Comparison of ENCODE assay signal across 27 cellular contexts in genomic region chr3:45571969-45572368, GRCh38. TPM values are rescaled to one million over a fixed set of nuclear protein-coding genes. Genes with fewer than 3 reads are reported as not detected.
A peak's percentile ranks its signal among the peaks of the same experiment; 100 is the strongest.
DNase-seq lines count a peak whose midpoint lies in the region; ATAC-seq, FAIRE-seq and TF ChIP-seq lines count a peak whose summit lies in the region.
"Had no signal": no experiment of that assay in that cellular context is flagged by ENCODE, and none has a peak within 500 bp of the region (broad histone marks: within the 10 kb centered on the region; RNA-seq: fewer than 3 reads in every experiment).

No MANE protein-coding gene starts in this region.

- H3K27me3 ChIP-seq in mammary epithelial cell (ENCODE audit: insufficient read depth, low read length) (no peaks in the 10 kb centered on the region), breast epithelium (no peaks in the 10 kb centered on the region), RWPE2 (ENCODE audit: insufficient read depth, poor library complexity, severe bottlenecking) (no peaks in the 10 kb centered on the region), H1 (replicated peaks in 1 of 4; ENCODE audit: control insufficient read depth in 3 of 4, extremely low read depth in 1 of 4, insufficient read depth in 3 of 4, low read length in 3 of 4) (no peaks in the 10 kb centered on the region), trophoblast cell (ENCODE audit: insufficient read depth, low read length) (no peaks in the 10 kb centered on the region), tibial nerve (no peaks in the 10 kb centered on the region), esophagus squamous epithelium (no peaks in the 10 kb centered on the region)
- H3K27me3 ChIP-seq: gastrocnemius medialis, upper lobe of left lung had no signal

- no peak overlapping the region for H3K56ac ChIP-seq in H1 (replicated peaks; ENCODE audit: insufficient read length, low read depth, low read length)

- no peaks in the 10 kb centered on the region for H3K23me2 ChIP-seq in H1 (ENCODE audit: low read depth, low read length)

- no peak for TF ChIP-seq EP300 in H1 (IDR thresholded peaks at IDR 0.05; ENCODE audit: borderline replicate concordance in 1 of 2, low read depth in 2 of 2, low read length in 2 of 2)
- no peak for TF ChIP-seq EP300 in tibial nerve (IDR thresholded peaks at IDR 0.05)

- H3K79me1 ChIP-seq in H1 (ENCODE audit: low read depth, low read length) (no peaks in the 10 kb centered on the region), trophoblast cell (ENCODE audit: low read length) (peaks cover 2% of the 10 kb centered on the region)

- peak overlapping the region; percentile 68; the same call in 1 of the 2 replicates for H2BK20ac ChIP-seq in H1 (ENCODE audit: low read length)

- POLR2A ChIA-PET in H1 (lab: Charles Lee; ENCODE audit: partially characterized antibody): interaction anchor here (1.0 to 2.2 kb wide), 2 partner anchors 14 to 26 kb away, joined by 3 to 6 read pairs; no protein-coding TSS in a partner anchor

- peak overlapping the region; percentile 81; the same call in 1 of the 2 replicates for H3K18ac ChIP-seq in H1 (ENCODE audit: extremely low read depth, low read length)
- no peak overlapping the region for H3K18ac ChIP-seq in trophoblast cell (ENCODE audit: low read length)

- peak overlapping the region; percentile 96; the same call in 1 of the 2 replicates for H2BK5ac ChIP-seq in H1 (ENCODE audit: low read depth, low read length)
- no peak overlapping the region for H2BK5ac ChIP-seq in trophoblast cell (ENCODE audit: low read depth, low read length, poor library complexity)

- H4K8ac ChIP-seq in H1 (ENCODE audit: extremely low read depth, insufficient read depth, low read length) (no peak overlapping the region), trophoblast cell (ENCODE audit: low read depth, low read length) (no peak overlapping the region)

- BruUV-seq in mammary epithelial cell (replicated peaks; lab: Mats Ljungman, UMichigan): no TSS peak

- DNase-seq in mammary epithelial cell (peak; percentile 58), breast epithelium (ENCODE audit: low spot score in 2 of 2) (no peak), RWPE2 (ENCODE audit: low spot score) (no peak), H1 (ENCODE audit: low read depth in 1 of 2, low spot score in 2 of 2) (no peak), trophoblast cell (peak; percentile 83 to 99), tibial nerve (ENCODE audit: low spot score in 2 of 2) (no peak), NCI-H524 treated with DMSO at 0.1 percent for 48 hours (lab: John Stamatoyannopoulos, UW) (no peak), esophagus squamous epithelium (lab: John Stamatoyannopoulos, UW) (no peak)
- DNase-seq: activated CD4-positive, alpha-beta memory T cell treated with anti-CD3 and anti-CD28 coated beads for 36 hours; activated CD8-positive, alpha-beta memory T cell treated with anti-CD3 and anti-CD28 coated beads, Interleukin-2, amount 50 U/mL, for 48 hours; AML-193; CD4-positive, alpha-beta memory T cell; central memory CD4-positive, alpha-beta T cell; dermis blood vessel endothelial cell; KG1; midbrain; naive thymus-derived CD8-positive, alpha-beta T cell; NCI-H2029 treated with DMSO at 0.1 percent for 48 hours; NCI-H774; occipital lobe; T1000; upper lobe of left lung had no signal

- CTCF ChIA-PET in mammary epithelial cell (lab: Charles Lee; ENCODE audit: low non-redundant PET): no interaction called here
- CTCF ChIA-PET in H1 (lab: Charles Lee; ENCODE audit: partially characterized antibody): interaction anchor here (1.0 to 2.4 kb wide), 9 partner anchors 12 to 94 kb away, joined by 3 to 8 read pairs (median 4); no protein-coding TSS in a partner anchor

- H4K5ac ChIP-seq in H1 (ENCODE audit: insufficient read length, low read depth, low read length): no peak overlapping the region

- H3K23ac ChIP-seq in H1 (ENCODE audit: insufficient read length) (no peak overlapping the region), trophoblast cell (ENCODE audit: low read length) (no peak overlapping the region)

- no peak overlapping the region for H4K12ac ChIP-seq in trophoblast cell (ENCODE audit: low read depth, low read length)

- H3K4me3 ChIP-seq in mammary epithelial cell (replicated peaks in 1 of 3; ENCODE audit: insufficient read depth in 1 of 3, low read depth in 2 of 3, low read length in 3 of 3) (no peak overlapping the region), breast epithelium (no peak overlapping the region), RWPE2 (ENCODE audit: severe bottlenecking) (no peak overlapping the region), H1 (ENCODE audit: extremely low read depth in 1 of 4, insufficient read depth in 2 of 4, low read depth in 3 of 4, low read length in 4 of 4) (no peak overlapping the region), trophoblast cell (ENCODE audit: low read depth, low read length) (no peak overlapping the region), tibial nerve (no peak overlapping the region), esophagus squamous epithelium (no peak overlapping the region)
- H3K4me3 ChIP-seq: A549, upper lobe of left lung had no signal

- H3K27ac ChIP-seq in mammary epithelial cell (ENCODE audit: insufficient read depth, low read depth, low read length): no peak overlapping the region
- no peak overlapping the region for H3K27ac ChIP-seq in breast epithelium
- peak overlapping the region; percentile 13 for H3K27ac ChIP-seq in RWPE2 (ENCODE audit: poor library complexity, severe bottlenecking)
- H3K27ac ChIP-seq in H1 (ENCODE audit: low read depth, low read length): no peak overlapping the region
- no peak overlapping the region for H3K27ac ChIP-seq in trophoblast cell (ENCODE audit: low read depth, low read length)
- no peak overlapping the region for H3K27ac ChIP-seq in tibial nerve
- no peak overlapping the region for H3K27ac ChIP-seq in esophagus squamous epithelium
- H3K27ac ChIP-seq: A549, gastrocnemius medialis, upper lobe of left lung had no signal

- H3K36me3 ChIP-seq in mammary epithelial cell (ENCODE audit: insufficient read depth, low read length) (no peaks in the 10 kb centered on the region), breast epithelium (no peaks in the 10 kb centered on the region), RWPE2 (ENCODE audit: low read depth) (no peaks in the 10 kb centered on the region), H1 (ENCODE audit: control insufficient read depth in 2 of 4, insufficient read depth in 4 of 4, low read length in 3 of 4) (no peaks in the 10 kb centered on the region; a peak in 1 of 8 replicates), trophoblast cell (ENCODE audit: control insufficient read depth in 1 of 2, insufficient read depth in 2 of 2, low read length in 2 of 2) (no peaks in the 10 kb centered on the region), tibial nerve (no peaks in the 10 kb centered on the region), esophagus squamous epithelium (no peaks in the 10 kb centered on the region)
- H3K36me3 ChIP-seq: gastrocnemius medialis, upper lobe of left lung had no signal

- H2BK120ac ChIP-seq in H1 (replicated peaks; ENCODE audit: low read depth, low read length) (peak overlapping the region; percentile 50), trophoblast cell (ENCODE audit: insufficient read depth, low read length, poor library complexity) (no peak overlapping the region)

- TF ChIP-seq CTCF in mammary epithelial cell (conservative IDR thresholded peaks at IDR 0.05 in 1 of 2, IDR thresholded peaks at IDR 0.05 in 1 of 2; ENCODE audit: extremely low read depth in 1 of 2, insufficient read depth in 1 of 2, low read depth in 1 of 2, low read length in 2 of 2): no peak
- no peak for TF ChIP-seq CTCF in breast epithelium (IDR thresholded peaks at IDR 0.05)
- peak; percentile 8 for TF ChIP-seq CTCF in RWPE2 (IDR thresholded peaks at IDR 0.05; ENCODE audit: poor library complexity, severe bottlenecking)
- TF ChIP-seq CTCF in H1 (IDR thresholded peaks at IDR 0.05; ENCODE audit: control extremely low read depth in 1 of 3, insufficient read depth in 1 of 3, low read depth in 1 of 3, low read length in 3 of 3): no peak
- TF ChIP-seq CTCF in tibial nerve (IDR thresholded peaks at IDR 0.05): no peak
- TF ChIP-seq CTCF in esophagus squamous epithelium (IDR thresholded peaks at IDR 0.05): no peak

- no peak for FAIRE-seq in H1 (lab: Jason Lieb, UNC)
- FAIRE-seq: A549, H54 had no signal

- TF ChIP-seq POLR2A in breast epithelium (IDR thresholded peaks at IDR 0.05) (no peak), H1 (IDR thresholded peaks at IDR 0.05; ENCODE audit: control extremely low read depth in 1 of 2, low read depth in 2 of 2, low read length in 2 of 2) (no peak), tibial nerve (IDR thresholded peaks at IDR 0.05) (no peak), esophagus squamous epithelium (IDR thresholded peaks at IDR 0.05) (no peak)

- 43% methylated on average over 6 of the region's 6 CpGs for WGBS in mammary epithelial cell (ENCODE audit: low coverage, missing lambda C conversion rate)
- 87% methylated on average over 6 of the region's 6 CpGs; no CpG with 5 or more reads in 1 of the 2 experiments for WGBS in H1 (ENCODE audit: extremely low coverage in 1 of 2, insufficient coverage in 1 of 2, insufficient read length in 1 of 2, insufficient replicate concordance in 2 of 2, low coverage in 1 of 2, low lambda C conversion rate in 2 of 2, missing lambda C conversion rate in 1 of 2), 2 experiments
- no CpG with 5 or more reads among the region's 6 CpGs for WGBS in trophoblast cell (ENCODE audit: extremely low coverage, insufficient coverage, insufficient read length)
- 84 to 86% methylated on average over 6 of the region's 6 CpGs for WGBS in tibial nerve, 2 donors
- 92 to 96% methylated on average over 3 to 6 of the region's 6 CpGs for WGBS in esophagus squamous epithelium, 2 donors

- H3K4ac ChIP-seq in H1 (replicated peaks; ENCODE audit: insufficient read length, low read depth, low read length): no peak overlapping the region
- H3K4ac ChIP-seq in trophoblast cell (ENCODE audit: low read depth, low read length): no peak overlapping the region

- dilution Hi-C loops in mammary epithelial cell (cut with HindIII; ENCODE audit: low sequenced_read_pairs): no loop called here

- H2AFZ ChIP-seq in mammary epithelial cell (ENCODE audit: low read depth, low read length) (no peak overlapping the region), H1 (ENCODE audit: low read length) (no peak overlapping the region), trophoblast cell (ENCODE audit: insufficient read depth, low read length, poor library complexity) (no peak overlapping the region)

- H3K9ac ChIP-seq in mammary epithelial cell (ENCODE audit: insufficient read depth, low read length): no peak overlapping the region
- no peak overlapping the region for H3K9ac ChIP-seq in H1 (replicated peaks in 1 of 4; ENCODE audit: extremely low read depth in 1 of 4, low read depth in 3 of 4, low read length in 3 of 4)
- no peak overlapping the region for H3K9ac ChIP-seq in trophoblast cell (ENCODE audit: low read length)

- H2AK5ac ChIP-seq in H1 (ENCODE audit: low read depth, low read length) (peak overlapping the region; percentile 82; the same call in 1 of the 2 replicates), trophoblast cell (ENCODE audit: low read length) (no peak overlapping the region)

- H3K79me2 ChIP-seq in mammary epithelial cell (ENCODE audit: insufficient read depth, low read length) (no peaks in the 10 kb centered on the region), H1 (ENCODE audit: control insufficient read depth in 1 of 2, insufficient read depth in 2 of 2, low read length in 2 of 2) (no peaks in the 10 kb centered on the region), trophoblast cell (ENCODE audit: control insufficient read depth, insufficient read depth, low read length, poor library complexity) (no peaks in the 10 kb centered on the region)

- intact Hi-C loops in mammary epithelial cell (cut with micrococcal nuclease) (no loop called here), breast epithelium (cut with DNase I; ENCODE audit: low total_unique reads) (no loop called here), esophagus squamous epithelium (cut with DNase I) (no loop called here)

- in situ Hi-C loops in mammary epithelial cell (cut with MboI; ENCODE audit: low sequenced_read_pairs in 2 of 2): no loop called here

- H3K14ac ChIP-seq in H1 (ENCODE audit: insufficient read length) (no peak overlapping the region), trophoblast cell (ENCODE audit: low read length) (no peak overlapping the region)

- H3K4me1 ChIP-seq in mammary epithelial cell (ENCODE audit: insufficient read depth, low read length) (peaks cover 21% of the 10 kb centered on the region), breast epithelium (no peaks in the 10 kb centered on the region), RWPE2 (ENCODE audit: insufficient read depth, poor library complexity, severe bottlenecking) (peaks cover 14% of the 10 kb centered on the region), H1 (replicated peaks in 1 of 4; ENCODE audit: control insufficient read depth in 3 of 4, insufficient read depth in 4 of 4, low read length in 3 of 4) (peaks cover 5 to 35% (median 21%) of the 10 kb centered on the region in 4 experiments; a peak in 6 of 7 replicates), trophoblast cell (ENCODE audit: control insufficient read depth in 1 of 2, insufficient read depth in 2 of 2, low read length in 2 of 2) (peaks cover 18 to 23% of the 10 kb centered on the region in 2 experiments), tibial nerve (peaks cover 0 to 42% (median 15%) of the 10 kb centered on the region in 4 donors), esophagus squamous epithelium (peaks cover 0 to 6% (median 0%) of the 10 kb centered on the region in 3 donors)
- H3K4me1 ChIP-seq: A549 had no signal

- H4K91ac ChIP-seq in H1 (replicated peaks; ENCODE audit: insufficient read length, low read length) (peak overlapping the region; percentile 45), trophoblast cell (ENCODE audit: low read depth, low read length) (no peak overlapping the region)

- peak; percentile 73 for ATAC-seq in RWPE2 (ENCODE audit: low read depth)
- ATAC-seq: A549; activated naive CD4-positive, alpha-beta T cell treated with anti-CD3 and anti-CD28 coated beads, Interleukin-2, amount 50 U/mL, for 72 hours; activated T-helper 17 cell treated with anti-CD3 and anti-CD28 coated beads, Interleukin-2, amount 50 U/mL, for 72 hours; naive thymus-derived CD8-positive, alpha-beta T cell had no signal

- H3K9me3 ChIP-seq in mammary epithelial cell (replicated peaks; ENCODE audit: insufficient read depth, low read length): no peaks in the 10 kb centered on the region
- H3K9me3 ChIP-seq in breast epithelium: no peaks in the 10 kb centered on the region
- H3K9me3 ChIP-seq in RWPE2 (ENCODE audit: severe bottlenecking): no peaks in the 10 kb centered on the region
- H3K9me3 ChIP-seq in H1 (ENCODE audit: insufficient read depth in 2 of 2, low read depth in 1 of 2, low read length in 1 of 2): peaks cover 0 to 12% of the 10 kb centered on the region in 2 experiments; a peak in 1 of 4 replicates
- no peaks in the 10 kb centered on the region for H3K9me3 ChIP-seq in trophoblast cell (ENCODE audit: insufficient read depth, low read depth, low read length)
- no peaks in the 10 kb centered on the region for H3K9me3 ChIP-seq in tibial nerve
- H3K9me3 ChIP-seq in esophagus squamous epithelium: no peaks in the 10 kb centered on the region
- H3K9me3 ChIP-seq: A549, gastrocnemius medialis, upper lobe of left lung had no signal

- no peak for TF ChIP-seq RAD21 in H1 (IDR thresholded peaks at IDR 0.05 in 1 of 2, conservative IDR thresholded peaks at IDR 0.05 in 1 of 2; ENCODE audit: low read depth in 2 of 2, low read length in 2 of 2)

- no peaks in the 10 kb centered on the region for H4K20me1 ChIP-seq in mammary epithelial cell (ENCODE audit: insufficient read depth, low read length)
- H4K20me1 ChIP-seq in H1 (replicated peaks in 1 of 2; ENCODE audit: control insufficient read depth in 1 of 2, insufficient read depth in 2 of 2, low read length in 2 of 2): no peaks in the 10 kb centered on the region

- H2BK12ac ChIP-seq in H1 (ENCODE audit: low read depth, low read length) (peak overlapping the region; percentile 95; the same call in 1 of the 2 replicates), trophoblast cell (ENCODE audit: low read length) (no peak overlapping the region)

- H3K4me2 ChIP-seq in mammary epithelial cell (ENCODE audit: insufficient read depth, low read depth, low read length) (peak overlapping the region; percentile 37), H1 (ENCODE audit: insufficient read depth in 1 of 2, low read depth in 2 of 2, low read length in 2 of 2) (peak overlapping the region in 1 of 2 experiments; percentile 25; a peak in 1 of 4 replicates), trophoblast cell (ENCODE audit: low read length) (peak overlapping the region; percentile 32)
- H3K4me2 ChIP-seq: A549 had no signal

- no peak overlapping the region for H2BK15ac ChIP-seq in H1 (ENCODE audit: low read length)

RNA-seq across cellular contexts. Expression of gene LIMD1, which starts 22.6 kb away (rescaled TPM):
- total RNA-seq in mammary epithelial cell: 10 to 100 TPM; 15.7 to 21.7 TPM
- polyA plus RNA-seq in mammary epithelial cell: 8.1 TPM
- 86.4 TPM for polyA minus RNA-seq in mammary epithelial cell
- total RNA-seq in breast epithelium: 10 to 100 TPM; 23.0 to 25.9 (median 25.8) TPM
- total RNA-seq in H1 (2021; fragmentation: NEBNext Ultra II Directional; extraction: Animal tissue kit (Norgen Biotek cat#: 25700)): 29.7 and 33.6 TPM in 2 replicates
- polyA plus RNA-seq in H1 (2011; rRNA removed): 11.4 and 13.5 TPM in 2 replicates
- 12.3 TPM for polyA plus RNA-seq in H1 (2011; cell fraction: cytosol; rRNA removed)
- polyA plus RNA-seq in H1 (2011; cell fraction: nucleus; rRNA removed): 28.9 TPM
- polyA plus RNA-seq in H1 (2012, experiment 1 of 2): 11.8 to 21.0 TPM (median 15.1 TPM) in 4 replicates
- polyA plus RNA-seq in H1 (2012, experiment 2 of 2): 6.2 TPM
- 9.1 TPM for polyA plus RNA-seq in H1 (2013, experiment 1 of 2)
- polyA plus RNA-seq in H1 (2013, experiment 2 of 2): 8.6 TPM
- 59.1 and 59.3 TPM in 2 replicates for polyA minus RNA-seq in H1 (2011; rRNA and poly(A)+ RNA removed)
- 23.7 TPM for polyA minus RNA-seq in H1 (2011; cell fraction: cytosol; rRNA and poly(A)+ RNA removed)
- 26.6 TPM for polyA minus RNA-seq in H1 (2011; cell fraction: nucleus; rRNA and poly(A)+ RNA removed)
- polyA plus RNA-seq in trophoblast cell (2013): 4.3 TPM in 2 replicates
- 10 to 100 TPM; 28.8 to 46.9 (median 36.4) TPM for total RNA-seq in tibial nerve
- 10 to 100 TPM in 2 of 4 donors, 1 to 10 TPM in 2; 8.5 to 18.9 (median 11.3) TPM for total RNA-seq in esophagus squamous epithelium

Comparison
In these comparisons a context has a peak if more than half of its experiments do, and no peak if none do; other contexts are left out.
1. DNase-seq: peak in mammary epithelial cell (single experiment) and trophoblast cell (2 of 2); none in breast epithelium (0 of 2), RWPE2 (single experiment), H1 (0 of 2), tibial nerve (0 of 2), NCI-H524 treated with DMSO at 0.1 percent for 48 hours (single experiment) and esophagus squamous epithelium (single experiment).